Comparison of ENCODE assay signal across 11 cellular contexts in the genomic region with DNA sequence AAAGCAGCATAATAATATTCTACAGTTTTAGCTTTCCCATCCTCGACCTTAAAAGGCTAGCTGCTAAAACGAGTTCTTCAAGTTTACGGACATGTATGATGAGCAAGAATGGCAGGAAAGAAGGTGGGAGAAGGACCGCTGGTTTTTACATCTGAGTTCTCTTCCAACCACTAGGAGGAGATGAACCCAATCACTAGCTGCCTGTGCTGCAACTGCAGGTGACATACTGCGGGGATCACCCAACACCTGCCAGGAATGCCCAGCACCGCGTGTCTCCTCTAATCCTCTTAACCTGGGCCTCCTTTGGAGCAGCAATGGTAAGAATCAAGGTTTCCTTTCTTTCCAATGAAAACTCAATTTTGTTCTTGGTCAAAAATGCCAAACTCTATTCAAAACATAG.
A peak's percentile ranks its signal among the peaks of the same experiment; 100 is the strongest.
DNase-seq lines count a peak whose midpoint lies in the region; ATAC-seq and TF ChIP-seq lines count a peak whose summit lies in the region.
"Had no signal": no experiment of that assay in that cellular context is flagged by ENCODE, and none has a peak within 500 bp of the region (broad histone marks: within the 10 kb centered on the region; RNA-seq: fewer than 3 reads in every experiment).

No MANE protein-coding gene starts in this region.

- ATAC-seq in stimulated activated naive CD8-positive, alpha-beta T cell treated with anti-CD3 and anti-CD28 coated beads, Interleukin-15, amount 100 ng/mL, for 72 hours, result peak; percentile 40
- ATAC-seq in GM18505 (IDR thresholded peaks at IDR 0.05; ENCODE audit: unreplicated experiment) (no peak), HG03432 (IDR thresholded peaks at IDR 0.05; ENCODE audit: unreplicated experiment) (no peak), GM19397 (IDR thresholded peaks at IDR 0.05; ENCODE audit: unreplicated experiment) (no peak)

- H3K9me3 ChIP-seq in NT2/D1 (ENCODE audit: insufficient read depth, low read length), result no peaks in the 10 kb centered on the region
- H3K9me3 ChIP-seq: BLaER1 treated with 17β-estradiol and CSF1 and Interleukin-3, amounts not matched to agents 10 nM and 100 nM had no signal

- no peaks in the 10 kb centered on the region for H3K27me3 Mint-ChIP-seq in stimulated activated naive CD8-positive, alpha-beta T cell treated with anti-CD3 and anti-CD28 coated beads, Interleukin-15, amount 100 ng/mL, for 72 hours

- H3K9ac ChIP-seq in NT2/D1 (ENCODE audit: insufficient read length, low read depth), result no peak overlapping the region
- H3K9ac ChIP-seq: BLaER1 treated with 17β-estradiol and CSF1 and Interleukin-3, amounts not matched to agents 10 nM and 100 nM had no signal

- H3K4me1 ChIP-seq in NT2/D1 (ENCODE audit: insufficient read depth, insufficient read length), result no peaks in the 10 kb centered on the region

- H3K27ac Mint-ChIP-seq in stimulated activated naive CD8-positive, alpha-beta T cell treated with anti-CD3 and anti-CD28 coated beads, Interleukin-15, amount 100 ng/mL, for 72 hours, result no peak overlapping the region

- H3K9me3 Mint-ChIP-seq in stimulated activated naive CD8-positive, alpha-beta T cell treated with anti-CD3 and anti-CD28 coated beads, Interleukin-15, amount 100 ng/mL, for 72 hours, result no peaks in the 10 kb centered on the region

- H3K4me1 Mint-ChIP-seq in stimulated activated naive CD8-positive, alpha-beta T cell treated with anti-CD3 and anti-CD28 coated beads, Interleukin-15, amount 100 ng/mL, for 72 hours, result no peaks in the 10 kb centered on the region

- DNase-seq in NCI-H2171 treated with DMSO at 0.1 percent for 48 hours (lab: John Stamatoyannopoulos, UW) (peak; percentile 39), NCI-H2171 (lab: John Stamatoyannopoulos, UW) (no peak), NT2/D1 (ENCODE audit: low read depth, low spot score) (peak; percentile 28), fibroblast of pulmonary artery (ENCODE audit: low read depth) (no peak)
- DNase-seq in stimulated activated naive CD8-positive, alpha-beta T cell treated with anti-CD3 and anti-CD28 coated beads, Interleukin-15, amount 100 ng/mL, for 72 hours, result no peak
- DNase-seq: hippocampal formation, NCI-H345 had no signal

- H3K36me3 ChIP-seq in NT2/D1 (ENCODE audit: insufficient read depth, insufficient read length, low read length), result peaks cover 86% of the 10 kb centered on the region

- no peak for TF ChIP-seq POLR2A in GM18505 (IDR thresholded peaks at IDR 0.05; ENCODE audit: borderline replicate concordance, extremely low read depth, insufficient read depth, insufficient read length)

- peak; percentile 41 for TF ChIP-seq CTCF in fibroblast of pulmonary artery (IDR thresholded peaks at IDR 0.05; ENCODE audit: low read length, missing control alignments)

- H3K4me3 Mint-ChIP-seq in stimulated activated naive CD8-positive, alpha-beta T cell treated with anti-CD3 and anti-CD28 coated beads, Interleukin-15, amount 100 ng/mL, for 72 hours, result no peak overlapping the region

- H3K4me3 ChIP-seq in NT2/D1 (ENCODE audit: insufficient read length, low read depth) (no peak overlapping the region), fibroblast of pulmonary artery (replicated peaks; ENCODE audit: low read depth, low read length) (no peak overlapping the region)
- H3K4me3 ChIP-seq: BLaER1 treated with 17β-estradiol and CSF1 and Interleukin-3, amounts not matched to agents 10 nM and 100 nM had no signal

- H3K27me3 ChIP-seq in NT2/D1 (ENCODE audit: insufficient read depth, insufficient read length), result no peaks in the 10 kb centered on the region
- H3K27me3 ChIP-seq: BLaER1 treated with 17β-estradiol and CSF1 and Interleukin-3, amounts not matched to agents 10 nM and 100 nM had no signal

Comparison
In these comparisons a context has a peak if more than half of its experiments do, and no peak if none do; other contexts are left out.
1. DNase-seq: peak in NCI-H2171 treated with DMSO at 0.1 percent for 48 hours (single experiment) and NT2/D1 (single experiment); none in NCI-H2171 (single experiment), fibroblast of pulmonary artery (single experiment) and stimulated activated naive CD8-positive, alpha-beta T cell treated with anti-CD3 and anti-CD28 coated beads, Interleukin-15, amount 100 ng/mL, for 72 hours (0 of 2).